2 cellular contexts compared by ENCODE assay signal in genomic region chr7:1674161-1675035, GRCh38.
TF ChIP-seq lines count a peak whose summit lies in the region.

No MANE protein-coding gene starts in this region.

TF ChIP-seq in SK-N-SH, 30 proteins besides CTCF, POLR2A, EP300 and RAD21 (continued from another document):
- TF ChIP-seq, protein P1, sequence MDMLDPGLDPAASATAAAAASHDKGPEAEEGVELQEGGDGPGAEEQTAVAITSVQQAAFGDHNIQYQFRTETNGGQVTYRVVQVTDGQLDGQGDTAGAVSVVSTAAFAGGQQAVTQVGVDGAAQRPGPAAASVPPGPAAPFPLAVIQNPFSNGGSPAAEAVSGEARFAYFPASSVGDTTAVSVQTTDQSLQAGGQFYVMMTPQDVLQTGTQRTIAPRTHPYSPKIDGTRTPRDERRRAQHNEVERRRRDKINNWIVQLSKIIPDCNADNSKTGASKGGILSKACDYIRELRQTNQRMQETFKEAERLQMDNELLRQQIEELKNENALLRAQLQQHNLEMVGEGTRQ (IDR thresholded peaks at IDR 0.05; ENCODE audit: borderline replicate concordance, low read depth, low read length): no peak
- TF ChIP-seq NRF1 (IDR thresholded peaks at IDR 0.05; ENCODE audit: low read depth, low read length) (no peak), NFIC (IDR thresholded peaks at IDR 0.05; ENCODE audit: borderline replicate concordance) (no peak), MEF2A (IDR thresholded peaks at IDR 0.05; ENCODE audit: borderline replicate concordance, low read depth) (no peak), ZBTB33 (IDR thresholded peaks at IDR 0.05; ENCODE audit: borderline replicate concordance, low read depth) (no peak), SMC3 (IDR thresholded peaks at IDR 0.05; ENCODE audit: low read depth, low read length) (no peak), RFX5 (IDR thresholded peaks at IDR 0.05; ENCODE audit: low read length) (no peak), CHD2 (IDR thresholded peaks at IDR 0.05; ENCODE audit: low read length, partially characterized antibody) (no peak), EZH2phosphoT487 (IDR thresholded peaks at IDR 0.05; ENCODE audit: borderline replicate concordance, low read depth) (no peak), IRF3 (IDR thresholded peaks at IDR 0.05; ENCODE audit: low read depth, low read length) (no peak)
- TF ChIP-seq, protein P2, sequence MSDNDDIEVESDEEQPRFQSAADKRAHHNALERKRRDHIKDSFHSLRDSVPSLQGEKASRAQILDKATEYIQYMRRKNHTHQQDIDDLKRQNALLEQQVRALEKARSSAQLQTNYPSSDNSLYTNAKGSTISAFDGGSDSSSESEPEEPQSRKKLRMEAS (IDR thresholded peaks at IDR 0.05; ENCODE audit: low read depth): no peak

TF ChIP-seq in SK-N-SH treated with all-trans-retinoic acid at 6 μM for 48 hours, 23 proteins besides CTCF, POLR2A, EP300 and RAD21 (continued from another document):
- TF ChIP-seq SNAI2 (CRISPR knock-in tag; IDR thresholded peaks at IDR 0.05) (no peak), ISL1 (CRISPR knock-in tag; IDR thresholded peaks at IDR 0.05) (no peak), BACH2 (CRISPR knock-in tag; IDR thresholded peaks at IDR 0.05; ENCODE audit: borderline replicate concordance) (no peak), TOX (CRISPR knock-in tag; IDR thresholded peaks at IDR 0.05; ENCODE audit: borderline replicate concordance) (no peak), RARB (CRISPR knock-in tag; IDR thresholded peaks at IDR 0.05) (no peak), ZNF8 (CRISPR knock-in tag; IDR thresholded peaks at IDR 0.05) (no peak)
- TF ChIP-seq, protein P3, sequence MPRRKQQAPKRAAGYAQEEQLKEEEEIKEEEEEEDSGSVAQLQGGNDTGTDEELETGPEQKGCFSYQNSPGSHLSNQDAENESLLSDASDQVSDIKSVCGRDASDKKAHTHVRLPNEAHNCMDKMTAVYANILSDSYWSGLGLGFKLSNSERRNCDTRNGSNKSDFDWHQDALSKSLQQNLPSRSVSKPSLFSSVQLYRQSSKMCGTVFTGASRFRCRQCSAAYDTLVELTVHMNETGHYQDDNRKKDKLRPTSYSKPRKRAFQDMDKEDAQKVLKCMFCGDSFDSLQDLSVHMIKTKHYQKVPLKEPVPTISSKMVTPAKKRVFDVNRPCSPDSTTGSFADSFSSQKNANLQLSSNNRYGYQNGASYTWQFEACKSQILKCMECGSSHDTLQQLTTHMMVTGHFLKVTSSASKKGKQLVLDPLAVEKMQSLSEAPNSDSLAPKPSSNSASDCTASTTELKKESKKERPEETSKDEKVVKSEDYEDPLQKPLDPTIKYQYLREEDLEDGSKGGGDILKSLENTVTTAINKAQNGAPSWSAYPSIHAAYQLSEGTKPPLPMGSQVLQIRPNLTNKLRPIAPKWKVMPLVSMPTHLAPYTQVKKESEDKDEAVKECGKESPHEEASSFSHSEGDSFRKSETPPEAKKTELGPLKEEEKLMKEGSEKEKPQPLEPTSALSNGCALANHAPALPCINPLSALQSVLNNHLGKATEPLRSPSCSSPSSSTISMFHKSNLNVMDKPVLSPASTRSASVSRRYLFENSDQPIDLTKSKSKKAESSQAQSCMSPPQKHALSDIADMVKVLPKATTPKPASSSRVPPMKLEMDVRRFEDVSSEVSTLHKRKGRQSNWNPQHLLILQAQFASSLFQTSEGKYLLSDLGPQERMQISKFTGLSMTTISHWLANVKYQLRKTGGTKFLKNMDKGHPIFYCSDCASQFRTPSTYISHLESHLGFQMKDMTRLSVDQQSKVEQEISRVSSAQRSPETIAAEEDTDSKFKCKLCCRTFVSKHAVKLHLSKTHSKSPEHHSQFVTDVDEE (CRISPR knock-in tag; IDR thresholded peaks at IDR 0.05): no peak
